In genomic region chr1:40860706-40861226, GRCh38 we compare ENCODE assay signal across 9 cellular contexts. TPM values are rescaled to one million over a fixed set of nuclear protein-coding genes. Genes with fewer than 3 reads are reported as not detected.
A peak's percentile ranks its signal among the peaks of the same experiment; 100 is the strongest.
DNase-seq lines count a peak whose midpoint lies in the region; ATAC-seq, FAIRE-seq and TF ChIP-seq lines count a peak whose summit lies in the region.
"Had no signal": no experiment of that assay in that cellular context is flagged by ENCODE, and none has a peak within 500 bp of the region (broad histone marks: within the 10 kb centered on the region; RNA-seq: fewer than 3 reads in every experiment).

No MANE protein-coding gene starts in this region.

- no peak for TF ChIP-seq RAD21 in A549 (conservative IDR thresholded peaks at IDR 0.05 in 1 of 2, IDR thresholded peaks at IDR 0.05 in 1 of 2)

- no peak for TF ChIP-seq CTCF in A549 (IDR thresholded peaks at IDR 0.05)
- TF ChIP-seq CTCF in NB4 (IDR thresholded peaks at IDR 0.05; ENCODE audit: low read depth, low read length) = no peak
- no peak for TF ChIP-seq CTCF in GM20000 (IDR thresholded peaks at IDR 0.05; ENCODE audit: extremely low read depth, missing control alignments)

- POLR2A ChIA-PET in A549 (lab: Yijun Ruan, JAX) = interaction anchor here (1.7 to 2.8 kb wide), 5 partner anchors 9 to 169 kb away, joined by 16 to 128 read pairs (median 35); partner anchors contain the start of gene NFYC

- ATAC-seq in A549 = no peak
- ATAC-seq in effector memory CD8-positive, alpha-beta T cell (replicated peaks) = no peak

- no peak for TF ChIP-seq EP300 in A549 (IDR thresholded peaks at IDR 0.05)

- H3K36me3 Mint-ChIP-seq in effector memory CD8-positive, alpha-beta T cell (ENCODE audit: insufficient read depth) = peaks cover 5% of the 10 kb centered on the region

- TF ChIP-seq POLR2A in A549 (IDR thresholded peaks at IDR 0.05; ENCODE audit: low read length) (peak; percentile 15; the same call in 1 of the 2 replicates), NB4 (IDR thresholded peaks at IDR 0.05; ENCODE audit: extremely low read depth, insufficient read length) (peak; percentile 24)

- H3K4me1 ChIP-seq in A549 (peaks cover 33% of the 10 kb centered on the region), muscle layer of duodenum (ENCODE audit: control insufficient read depth in 1 of 2, insufficient read depth in 2 of 2, low read length in 2 of 2) (peaks cover 6 to 18% of the 10 kb centered on the region in 2 donors)

- H3K4me3 Mint-ChIP-seq in effector memory CD8-positive, alpha-beta T cell = peak overlapping the region; percentile 84 to 85

- peak overlapping the region; percentile 75 to 93 for H3K27ac Mint-ChIP-seq in effector memory CD8-positive, alpha-beta T cell

- DNase-seq in A549 (ENCODE audit: low read depth in 1 of 2, low spot score in 1 of 2) (no peak), NB4 (ENCODE audit: low read depth) (peak; percentile 89), HUDEP-2 (lab: John Stamatoyannopoulos, UW; ENCODE audit: unreplicated experiment in 76 of 76) (no peak), GM20000 (ENCODE audit: low spot score) (no peak), A172 (ENCODE audit: low spot score) (no peak), EL (no peak)
- no peak for DNase-seq in effector memory CD8-positive, alpha-beta T cell

- H3K9me3 Mint-ChIP-seq in effector memory CD8-positive, alpha-beta T cell = no peaks in the 10 kb centered on the region

- no peaks in the 10 kb centered on the region for H3K36me3 ChIP-seq in muscle layer of duodenum (ENCODE audit: control insufficient read depth in 1 of 2, insufficient read depth in 2 of 2, low read length in 2 of 2)

- H3K9me3 ChIP-seq in A549 (no peaks in the 10 kb centered on the region), muscle layer of duodenum (ENCODE audit: control insufficient read depth in 1 of 2, low read length in 2 of 2) (no peaks in the 10 kb centered on the region)

- CTCF ChIA-PET in A549 (lab: Yijun Ruan, JAX) = interaction anchor here (0.6 to 22.4 kb wide), 5 partner anchors 11 to 213 kb away, joined by 3 to 602 read pairs (median 5); no protein-coding TSS in a partner anchor

- no peaks in the 10 kb centered on the region for H3K27me3 ChIP-seq in muscle layer of duodenum (ENCODE audit: low read depth, low read length)

- H3K4me1 Mint-ChIP-seq in effector memory CD8-positive, alpha-beta T cell (ENCODE audit: low read depth in 2 of 2) = peaks cover 4 to 11% of the 10 kb centered on the region in 2 donors

- FAIRE-seq in A549 (lab: Jason Lieb, UNC) = no peak
- FAIRE-seq: G401.6 had no signal

- H3K27ac ChIP-seq in A549 (peak overlapping the region; percentile 84 to 95), muscle layer of duodenum (ENCODE audit: low read length) (no peak overlapping the region)

- H3K4me2 ChIP-seq in A549 = peak overlapping the region; percentile 87

- WGBS in A549 (ENCODE audit: missing lambda C conversion rate) = 33% methylated on average over 7 of the region's 10 CpGs

- peaks cover 0 to 8% of the 10 kb centered on the region in 2 donors for H3K27me3 Mint-ChIP-seq in effector memory CD8-positive, alpha-beta T cell

- H3K4me3 ChIP-seq in A549 (peak overlapping the region; percentile 78), NB4 (ENCODE audit: low read depth, low read length) (peak overlapping the region; percentile 67), muscle layer of duodenum (ENCODE audit: low read depth in 1 of 2, low read length in 2 of 2) (peak overlapping the region; percentile 60 to 74)

TF ChIP-seq in A549, 52 proteins besides CTCF, POLR2A, EP300 and RAD21:
- TF ChIP-seq EHMT2 (IDR thresholded peaks at IDR 0.05; ENCODE audit: low read depth) = no peak
- no peak for TF ChIP-seq HMGXB4 (CRISPR knock-in tag; IDR thresholded peaks at IDR 0.05; ENCODE audit: borderline replicate concordance)
- TF ChIP-seq CBX2 (IDR thresholded peaks at IDR 0.05; ENCODE audit: borderline replicate concordance, low read depth) = no peak
- no peak for TF ChIP-seq E2F6 (IDR thresholded peaks at IDR 0.05; ENCODE audit: borderline replicate concordance, low read depth)
- peak; percentile 48 to 64; a peak in 3 of 4 replicates for TF ChIP-seq CEBPB (IDR thresholded peaks at IDR 0.05)
- no peak for TF ChIP-seq NR3C1 (IDR thresholded peaks at IDR 0.05)
- no peak for TF ChIP-seq TP53 (CRISPR knock-in tag; IDR thresholded peaks at IDR 0.05)
- TF ChIP-seq RNF2 (IDR thresholded peaks at IDR 0.05; ENCODE audit: borderline replicate concordance, low read depth) = no peak
- no peak for TF ChIP-seq NFE2L2 (conservative IDR thresholded peaks at IDR 0.05; ENCODE audit: low read length)
- TF ChIP-seq MYC (IDR thresholded peaks at IDR 0.05; ENCODE audit: borderline replicate concordance, low read length) = no peak
- peak; percentile 40 to 78; a peak in 3 of 5 replicates for TF ChIP-seq JUN (IDR thresholded peaks at IDR 0.05)
TF ChIP-seq in A549: peak in this region for 2.

RNA-seq across cellular contexts. Expression of gene CITED4, which starts 1.4 kb away (rescaled TPM):
- 5.8 and 7.1 TPM in 2 replicates for polyA plus RNA-seq in A549 (2011; rRNA removed)
- 33.9 and 64.1 TPM in 2 replicates for polyA plus RNA-seq in A549 (2012; cell fraction: cytosol; rRNA removed)
- polyA plus RNA-seq in A549 (2012; cell fraction: nucleus; rRNA removed) = 40.5 and 61.4 TPM in 2 replicates
- polyA plus RNA-seq in A549 (2017; fragmentation: RNase III; extraction: RNeasy Plus Mini Kit Qiagen cat#74134 plus additional on column Dnase treatment) = 23.7 to 33.5 TPM (median 32.2 TPM) in 3 replicates
- 4.2 and 9.2 TPM in 2 replicates for polyA minus RNA-seq in A549 (2011; rRNA and poly(A)+ RNA removed)
- 4.1 and 5.3 TPM in 2 replicates for total RNA-seq in A172 (2014; rRNA removed; shearing (Covaris generic))
